Comparison of ENCODE assay signal across 1 cellular context in genomic region chr17:66426397-66427033, GRCh38.
TF ChIP-seq lines count a peak whose summit lies in the region.

No MANE protein-coding gene starts in this region.

TF ChIP-seq in GM23338, 12 proteins besides CTCF, POLR2A, EP300 and RAD21 (continued from another document):
- no peak for TF ChIP-seq ZNF462 (CRISPR knock-in tag; IDR thresholded peaks at IDR 0.05)
- no peak for TF ChIP-seq EZH2phosphoT487 (IDR thresholded peaks at IDR 0.05; ENCODE audit: unreplicated experiment)
- TF ChIP-seq POLR2AphosphoS5 (IDR thresholded peaks at IDR 0.05; ENCODE audit: low read depth) = no peak
- no peak for TF ChIP-seq STAT1 (IDR thresholded peaks at IDR 0.05; ENCODE audit: unreplicated experiment)
